1 cellular context compared by ENCODE assay signal in the genomic region with DNA sequence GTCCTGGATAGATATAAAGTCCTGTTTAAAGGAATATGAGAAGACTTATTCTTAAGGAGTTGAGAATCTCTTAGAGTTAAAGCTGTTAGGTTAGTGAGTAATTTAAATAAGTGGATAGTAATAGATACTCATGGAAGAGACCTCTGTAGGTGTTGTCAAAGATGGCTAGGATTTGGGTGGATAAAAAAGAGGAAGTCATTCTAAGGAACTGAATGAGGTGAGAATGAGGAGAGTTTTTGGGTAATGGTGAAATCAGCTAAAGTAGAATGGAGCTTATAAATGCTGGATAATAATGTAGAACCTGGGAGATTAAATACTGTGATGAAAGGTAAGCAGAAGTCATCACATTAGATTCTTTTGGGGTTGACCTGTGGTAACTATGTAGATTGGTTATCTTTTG.
TF ChIP-seq lines count a peak whose summit lies in the region.

No MANE protein-coding gene starts in this region.

TF ChIP-seq in HCT116, 20 proteins besides CTCF, POLR2A, EP300 and RAD21 (continued from another document):
- TF ChIP-seq YY1 (IDR thresholded peaks at IDR 0.05; ENCODE audit: extremely low read depth, insufficient replicate concordance, low read depth, low read length): no peak
- TF ChIP-seq MAX (IDR thresholded peaks at IDR 0.05): no peak
- no peak for TF ChIP-seq FOSL1 (IDR thresholded peaks at IDR 0.05; ENCODE audit: low read depth)
- TF ChIP-seq TCF7L2 (IDR thresholded peaks at IDR 0.05; ENCODE audit: borderline replicate concordance, extremely low read depth, insufficient read depth, insufficient read length): no peak
- TF ChIP-seq POLR2AphosphoS5 (IDR thresholded peaks at IDR 0.05; ENCODE audit: low read depth, low read length): no peak
- no peak for TF ChIP-seq ZFX (IDR thresholded peaks at IDR 0.05)
- no peak for TF ChIP-seq SIN3A (IDR thresholded peaks at IDR 0.05; ENCODE audit: low read depth)
- no peak for TF ChIP-seq SRF (IDR thresholded peaks at IDR 0.05; ENCODE audit: low read depth)
